25 cellular contexts compared by ENCODE assay signal in genomic region chr1:26858160-26858559, GRCh38. TPM values are rescaled to one million over a fixed set of nuclear protein-coding genes. Genes with fewer than 3 reads are reported as not detected.
DNase-seq lines count a peak whose midpoint lies in the region; ATAC-seq, FAIRE-seq and TF ChIP-seq lines count a peak whose summit lies in the region.
"Had no signal": no experiment of that assay in that cellular context is flagged by ENCODE, and none has a peak within 500 bp of the region (broad histone marks: within the 10 kb centered on the region; RNA-seq: fewer than 3 reads in every experiment).

No MANE protein-coding gene starts in this region.

- H3K36me3 Mint-ChIP-seq in MCF 10A (ENCODE audit: insufficient read depth, unreplicated experiment) (peaks cover 9% of the 10 kb centered on the region), brain (peaks cover 8% of the 10 kb centered on the region)
- H3K36me3 Mint-ChIP-seq: natural killer cell had no signal

- no peak for ATAC-seq in HG02763 (IDR thresholded peaks at IDR 0.05; ENCODE audit: unreplicated experiment)
- no peak for ATAC-seq in GM18498 (IDR thresholded peaks at IDR 0.05; ENCODE audit: unreplicated experiment)
- ATAC-seq: natural killer cell had no signal

- H3K27me3 ChIP-seq in breast epithelium (no peaks in the 10 kb centered on the region), keratinocyte (ENCODE audit: control insufficient read depth, extremely low read depth, insufficient read depth, low read length) (no peaks in the 10 kb centered on the region), vagina (no peaks in the 10 kb centered on the region), spleen (replicated peaks in 1 of 7) (no peaks in the 10 kb centered on the region)
- H3K27me3 ChIP-seq: uterus had no signal

- H3K9me3 ChIP-seq in breast epithelium = no peaks in the 10 kb centered on the region
- no peaks in the 10 kb centered on the region for H3K9me3 ChIP-seq in keratinocyte (ENCODE audit: control insufficient read depth, low read depth, low read length)
- H3K9me3 ChIP-seq in vagina = no peaks in the 10 kb centered on the region
- H3K9me3 ChIP-seq in spleen = no peaks in the 10 kb centered on the region
- H3K9me3 ChIP-seq: uterus had no signal

- CTCF ChIA-PET in MCF 10A (lab: Yijun Ruan, JAX) = interaction anchor here (0.6 to 3.4 kb wide), 14 partner anchors 9 to 181 kb away, joined by 3 to 23 read pairs (median 5); no protein-coding TSS in a partner anchor

- POLR2A ChIA-PET in MCF 10A (lab: Yijun Ruan, JAX) = interaction anchor here (0.7 to 9.7 kb wide), 15 partner anchors 7 to 154 kb away, joined by 3 to 131 read pairs (median 5); partner anchors contain the start of genes GPATCH3, GPN2, NUDC and SFN

- intact Hi-C loops in MCF 10A (cut with micrococcal nuclease) = no loop called here
- intact Hi-C loops in breast epithelium (cut with DNase I; ENCODE audit: low total_unique reads) = no loop called here
- intact Hi-C loops in vagina (cut with DNase I) = no loop called here
- intact Hi-C loops in spleen (cut with DNase I; ENCODE audit: low total_unique reads) = no loop called here

- H3K27ac ChIP-seq in breast epithelium (no peak overlapping the region), keratinocyte (ENCODE audit: control insufficient read depth, insufficient read depth, low read length) (peak overlapping the region; percentile 100), vagina (peak overlapping the region; percentile 98), spleen (no peak overlapping the region)

- H3K27me3 Mint-ChIP-seq in MCF 10A (ENCODE audit: insufficient read depth, unreplicated experiment) (no peaks in the 10 kb centered on the region), brain (no peaks in the 10 kb centered on the region)

- H3K4me3 Mint-ChIP-seq in MCF 10A (ENCODE audit: unreplicated experiment) (no peak overlapping the region), brain (no peak overlapping the region)
- H3K4me3 Mint-ChIP-seq: natural killer cell had no signal

- no peak for TF ChIP-seq POLR2A in breast epithelium (IDR thresholded peaks at IDR 0.05)
- no peak for TF ChIP-seq POLR2A in vagina (IDR thresholded peaks at IDR 0.05)
- TF ChIP-seq POLR2A in spleen (IDR thresholded peaks at IDR 0.05) = no peak

- no peaks in the 10 kb centered on the region for H3K9me1 ChIP-seq in keratinocyte (ENCODE audit: control insufficient read depth, extremely low read depth, insufficient read depth, low read length)

- peaks cover 2% of the 10 kb centered on the region for H3K79me2 ChIP-seq in keratinocyte (ENCODE audit: control insufficient read depth, insufficient read depth, low read length)

- H3K9ac ChIP-seq in keratinocyte (ENCODE audit: control insufficient read depth, extremely low read depth, insufficient read depth, low read length) = peak overlapping the region; percentile 93

- peak overlapping the region; percentile 76 for H3K4me2 ChIP-seq in keratinocyte (ENCODE audit: control insufficient read depth, extremely low read depth, insufficient read depth, low read depth, low read length)

- peak; percentile 54 for DNase-seq in MCF 10A (ENCODE audit: unreplicated experiment)
- DNase-seq in breast epithelium (ENCODE audit: low spot score in 2 of 2) = no peak
- no peak for DNase-seq in keratinocyte (ENCODE audit: low read depth, low spot score)
- DNase-seq in vagina (ENCODE audit: extremely low spot score in 2 of 2) = no peak
- DNase-seq in spleen = no peak
- DNase-seq: activated CD8-positive, alpha-beta memory T cell treated with anti-CD3 and anti-CD28 coated beads, Interleukin-2, amount 50 U/mL, for 48 hours; activated gamma-delta T cell; amygdala; Calu3; effector CD8-positive, alpha-beta T cell; KBM-7; MV-4-11; natural killer cell; NCI-H187 treated with DMSO at 0.1 percent for 48 hours; NCI-H446; stimulated activated CD4-positive, alpha-beta T cell treated with anti-CD3 and anti-CD28 coated beads, Interleukin-4, amount 100 ng/mL, for 1 hour; uterus had no signal

- dilution Hi-C loops in keratinocyte (cut with MboI; ENCODE audit: extremely low pct_ligation_motif_present, low sequenced_read_pairs) = no loop called here

- no peak overlapping the region for H2AFZ ChIP-seq in keratinocyte (ENCODE audit: control insufficient read depth, low read length)

- H3K9me3 Mint-ChIP-seq in MCF 10A (ENCODE audit: unreplicated experiment) (no peaks in the 10 kb centered on the region), brain (no peaks in the 10 kb centered on the region)
- H3K9me3 Mint-ChIP-seq: natural killer cell had no signal

- H3K4me3 ChIP-seq in breast epithelium (no peak overlapping the region), keratinocyte (ENCODE audit: control insufficient read depth in 2 of 3, extremely low read depth in 1 of 3, insufficient read depth in 2 of 3, low read depth in 1 of 3, low read length in 3 of 3) (peak overlapping the region in 2 of 3 experiments; percentile 23 to 24), vagina (no peak overlapping the region), spleen (no peak overlapping the region)
- H3K4me3 ChIP-seq: uterus had no signal

- TF ChIP-seq CTCF in MCF 10A (IDR thresholded peaks at IDR 0.05; ENCODE audit: unreplicated experiment) = no peak
- TF ChIP-seq CTCF in breast epithelium (IDR thresholded peaks at IDR 0.05) = no peak
- TF ChIP-seq CTCF in brain (conservative IDR thresholded peaks at IDR 0.05) = no peak
- TF ChIP-seq CTCF in keratinocyte (optimal IDR thresholded peaks at IDR 0.05 in 1 of 3, IDR thresholded peaks at IDR 0.05 in 1 of 3, conservative IDR thresholded peaks at IDR 0.05 in 1 of 3; ENCODE audit: extremely low read depth in 1 of 3, insufficient read depth in 2 of 3, low read length in 3 of 3) = peak in 2 of 3 experiments; percentile 1 to 26
- no peak for TF ChIP-seq CTCF in vagina (IDR thresholded peaks at IDR 0.05)
- no peak for TF ChIP-seq CTCF in spleen (IDR thresholded peaks at IDR 0.05 in 8 of 11, conservative IDR thresholded peaks at IDR 0.05 in 3 of 11)

- no TSS peak for BruUV-seq in MCF 10A (replicated peaks; lab: Mats Ljungman, UMichigan)

- H3K4me1 Mint-ChIP-seq in MCF 10A (ENCODE audit: insufficient read depth, unreplicated experiment) (peaks cover 38% of the 10 kb centered on the region), brain (peaks cover 8% of the 10 kb centered on the region)

- H3K4me1 ChIP-seq in breast epithelium (no peaks in the 10 kb centered on the region), keratinocyte (ENCODE audit: control insufficient read depth, extremely low read depth, insufficient read depth, low read length) (peaks cover 94% of the 10 kb centered on the region), vagina (peaks cover 61% of the 10 kb centered on the region), spleen (peaks cover 0 to 10% (median under 1%) of the 10 kb centered on the region in 6 donors)
- H3K4me1 ChIP-seq: uterus had no signal

- H3K36me3 ChIP-seq in breast epithelium (no peaks in the 10 kb centered on the region), keratinocyte (ENCODE audit: control insufficient read depth in 2 of 2, extremely low read depth in 1 of 2, insufficient read depth in 2 of 2, low read length in 2 of 2) (peaks cover 1 to 13% of the 10 kb centered on the region in 2 experiments), vagina (peaks cover 0 to 8% of the 10 kb centered on the region in 2 donors), spleen (peaks cover 0 to 54% (median 43%) of the 10 kb centered on the region in 6 donors)
- H3K36me3 ChIP-seq: uterus had no signal

- FAIRE-seq in keratinocyte (lab: Jason Lieb, UNC) = peak; percentile 98
- FAIRE-seq: A204.1, G401.6 had no signal

- H4K20me1 ChIP-seq in keratinocyte (ENCODE audit: control insufficient read depth, extremely low read depth, insufficient read depth, low read length) = peaks cover under 1% of the 10 kb centered on the region

- H3K27ac Mint-ChIP-seq in MCF 10A (ENCODE audit: low read depth, unreplicated experiment) (peak overlapping the region; percentile 81), brain (peak overlapping the region in 3 of 5 experiments; percentile 9 to 88 (median 53))
- H3K27ac Mint-ChIP-seq: natural killer cell had no signal

- WGBS in spleen, 5 donors = 85 to 94% (median 93%) methylated on average over 4 of the region's 4 CpGs

RNA-seq across cellular contexts. Expression of gene SFN, which starts 4.8 kb away (rescaled TPM):
- 270 and 337 TPM in 2 replicates for total RNA-seq in MCF 10A (2022)
- 10 to 100 TPM in 2 of 3 donors, not detected in 1; 12.1 to 18.4 TPM for total RNA-seq in breast epithelium
- 50.6 TPM for polyA plus RNA-seq in brain (ENCODE audit: insufficient read depth, low read depth, low replicate concordance)
- polyA plus RNA-seq in keratinocyte = 1,394 to 2,602 TPM (median 2,333 TPM) in 3 replicates
- 775 TPM for polyA plus RNA-seq in keratinocyte (2011; ENCODE audit: low read depth)
- 1,484 and 3,345 TPM in 2 replicates for polyA plus RNA-seq in keratinocyte (2011; cell fraction: cytosol; rRNA removed)
- polyA plus RNA-seq in keratinocyte (2011; cell fraction: nucleus; rRNA removed) = 1,730 and 2,605 TPM in 2 replicates
- 3,203 and 3,341 TPM in 2 replicates for polyA plus RNA-seq in keratinocyte (2012; ENCODE audit: low replicate concordance)
- polyA minus RNA-seq in keratinocyte = 637 to 2,055 TPM (median 889 TPM) in 3 replicates
- polyA minus RNA-seq in keratinocyte (2011; cell fraction: cytosol; rRNA and poly(A)+ RNA removed) = 1,532 TPM
- polyA minus RNA-seq in keratinocyte (2011; cell fraction: nucleus; rRNA and poly(A)+ RNA removed) = 888 and 889 TPM in 2 replicates
- total RNA-seq in vagina = 406 TPM
- total RNA-seq in spleen = under 1 TPM in 4 of 7 donors, not detected in 3; 0.51 to 0.79 (median 0.58) TPM
- under 1 TPM; 0.27 to 0.80 (median 0.63) TPM for polyA plus RNA-seq in spleen
- total RNA-seq: skeletal muscle tissue had no signal

RNA-seq across cellular contexts. Expression of gene ZDHHC18, which starts 31.7 kb away (rescaled TPM):
- total RNA-seq in MCF 10A (2022) = 14.0 and 15.5 TPM in 2 replicates
- 10 to 100 TPM; 12.3 to 35.4 (median 16.4) TPM for total RNA-seq in breast epithelium
- 30.7 TPM for polyA plus RNA-seq in brain (ENCODE audit: insufficient read depth, low read depth, low replicate concordance)
- polyA plus RNA-seq in keratinocyte = 18.1 to 32.0 TPM (median 22.6 TPM) in 3 replicates
- 14.0 TPM for polyA plus RNA-seq in keratinocyte (2011; ENCODE audit: low read depth)
- polyA plus RNA-seq in keratinocyte (2011; cell fraction: cytosol; rRNA removed) = 22.3 and 28.7 TPM in 2 replicates
- polyA plus RNA-seq in keratinocyte (2011; cell fraction: nucleus; rRNA removed) = 27.8 and 32.9 TPM in 2 replicates
- 16.3 and 18.4 TPM in 2 replicates for polyA plus RNA-seq in keratinocyte (2012; ENCODE audit: low replicate concordance)
- 21.5 to 62.9 TPM (median 45.1 TPM) in 3 replicates for polyA minus RNA-seq in keratinocyte
- polyA minus RNA-seq in keratinocyte (2011; cell fraction: cytosol; rRNA and poly(A)+ RNA removed) = 14.4 TPM
- 11.0 and 11.9 TPM in 2 replicates for polyA minus RNA-seq in keratinocyte (2011; cell fraction: nucleus; rRNA and poly(A)+ RNA removed)
- total RNA-seq in vagina = 31.4 TPM
- 10 to 100 TPM; 41.6 to 80.4 (median 54.4) TPM for total RNA-seq in spleen
- 10 to 100 TPM in 1 of 3 donors, 1 to 10 TPM in 2; 6.2 to 22.0 (median 8.9) TPM for polyA plus RNA-seq in spleen

RNA-seq across cellular contexts. Expression of gene GPN2, which starts 31.9 kb away (rescaled TPM):
- total RNA-seq in MCF 10A (2022) (38.9 and 39.7 TPM in 2 replicates), breast epithelium (10 to 100 TPM in 2 of 3 donors, 1 to 10 TPM in 1; 8.5 to 17.7 (median 13.4) TPM), vagina (11.5 TPM), spleen (10 to 100 TPM; 15.2 to 28.7 (median 21.5) TPM)
- polyA plus RNA-seq in brain (ENCODE audit: insufficient read depth, low read depth, low replicate concordance) (25.8 TPM), keratinocyte (31.9 to 43.7 TPM (median 37.2 TPM) in 3 replicates), spleen (10 to 100 TPM; 11.6 to 15.7 (median 14.2) TPM)
- 8.2 TPM for polyA plus RNA-seq in keratinocyte (2011; ENCODE audit: low read depth)
- polyA plus RNA-seq in keratinocyte (2011; cell fraction: cytosol; rRNA removed) = 31.2 and 33.2 TPM in 2 replicates
- 29.8 and 42.6 TPM in 2 replicates for polyA plus RNA-seq in keratinocyte (2011; cell fraction: nucleus; rRNA removed)
- 15.2 and 33.1 TPM in 2 replicates for polyA plus RNA-seq in keratinocyte (2012; ENCODE audit: low replicate concordance)
- 32.8 to 56.8 TPM (median 45.6 TPM) in 3 replicates for polyA minus RNA-seq in keratinocyte
- 17.3 TPM for polyA minus RNA-seq in keratinocyte (2011; cell fraction: cytosol; rRNA and poly(A)+ RNA removed)
- 19.7 and 26.1 TPM in 2 replicates for polyA minus RNA-seq in keratinocyte (2011; cell fraction: nucleus; rRNA and poly(A)+ RNA removed)

RNA-seq across cellular contexts. Expression of gene GPATCH3, which starts 42.1 kb away (rescaled TPM):
- total RNA-seq in MCF 10A (2022) (9.9 and 14.1 TPM in 2 replicates), breast epithelium (10 to 100 TPM in 2 of 3 donors, 1 to 10 TPM in 1; 8.3 to 13.5 (median 11.8) TPM), vagina (5.2 TPM), spleen (10 to 100 TPM; 14.3 to 20.2 (median 17.3) TPM)
- polyA plus RNA-seq in brain (ENCODE audit: insufficient read depth, low read depth, low replicate concordance) (11.4 TPM), keratinocyte (5.7 to 7.3 TPM (median 7.1 TPM) in 3 replicates), spleen (10 to 100 TPM; 13.3 to 25.8 (median 19.3) TPM)
- polyA plus RNA-seq in keratinocyte (2011; ENCODE audit: low read depth) = 6.3 TPM
- 5.1 and 7.5 TPM in 2 replicates for polyA plus RNA-seq in keratinocyte (2011; cell fraction: cytosol; rRNA removed)
- polyA plus RNA-seq in keratinocyte (2011; cell fraction: nucleus; rRNA removed) = 12.7 and 12.8 TPM in 2 replicates
- 6.6 and 9.6 TPM in 2 replicates for polyA plus RNA-seq in keratinocyte (2012; ENCODE audit: low replicate concordance)
- polyA minus RNA-seq in keratinocyte = 4.5 to 7.8 TPM (median 5.2 TPM) in 3 replicates
- 5.9 TPM for polyA minus RNA-seq in keratinocyte (2011; cell fraction: cytosol; rRNA and poly(A)+ RNA removed)
- polyA minus RNA-seq in keratinocyte (2011; cell fraction: nucleus; rRNA and poly(A)+ RNA removed) = 5.4 and 7.7 TPM in 2 replicates

RNA-seq across cellular contexts. Expression of gene NR0B2, which starts 55.6 kb away (rescaled TPM):
- total RNA-seq in MCF 10A (2022) (not detected in 2 replicates), breast epithelium (not detected), vagina (not detected), spleen (10 to 100 TPM in 3 of 7 donors, 1 to 10 TPM in 4; 2.6 to 27.1 (median 10.0) TPM)
- polyA plus RNA-seq in brain (ENCODE audit: insufficient read depth, low read depth, low replicate concordance) (28.6 TPM), keratinocyte (not detected in 3 replicates), spleen (10 to 100 TPM in 1 of 3 donors, 1 to 10 TPM in 1, under 1 TPM in 1; 0.74 to 10.7 (median 5.6) TPM)
- polyA plus RNA-seq in keratinocyte (2011; ENCODE audit: low read depth) = not detected
- polyA plus RNA-seq in keratinocyte (2011; cell fraction: cytosol; rRNA removed) = not detected in 2 replicates
- not detected in 2 replicates for polyA plus RNA-seq in keratinocyte (2011; cell fraction: nucleus; rRNA removed)
- polyA plus RNA-seq in keratinocyte (2012; ENCODE audit: low replicate concordance) = not detected in 2 replicates
- not detected in 3 replicates for polyA minus RNA-seq in keratinocyte
- polyA minus RNA-seq in keratinocyte (2011; cell fraction: cytosol; rRNA and poly(A)+ RNA removed) = not detected
- not detected in 2 replicates for polyA minus RNA-seq in keratinocyte (2011; cell fraction: nucleus; rRNA and poly(A)+ RNA removed)
- total RNA-seq: Calu3, natural killer cell, posterior vena cava, skeletal muscle tissue, uterus had no signal
- polyA plus RNA-seq: BJ had no signal

Comparison
In these comparisons a context has a peak if more than half of its experiments do, and no peak if none do; other contexts are left out.
1. RNA of gene SFN, which starts 4.8 kb away (total RNA-seq): 406 TPM in vagina (single experiment) and 270 to 337 TPM in MCF 10A; 12.1 to 18.4 TPM in breast epithelium and 0.51 to 0.79 TPM in spleen; every median in the first group is over 10 times any median in the second.
2. CTCF ChIP-seq: peak in keratinocyte (2 of 3); none in MCF 10A (single experiment), breast epithelium (0 of 3), brain (0 of 2), vagina (0 of 3) and spleen (0 of 11).
3. H3K27ac ChIP-seq: peak in keratinocyte (single experiment) and vagina (single experiment); none in breast epithelium (0 of 2) and spleen (0 of 8).
4. H3K4me3 ChIP-seq: peak in keratinocyte (2 of 3); none in breast epithelium (0 of 3), vagina (0 of 2) and spleen (0 of 8).